Comparison of ENCODE assay signal across 25 cellular contexts in the genomic region with DNA sequence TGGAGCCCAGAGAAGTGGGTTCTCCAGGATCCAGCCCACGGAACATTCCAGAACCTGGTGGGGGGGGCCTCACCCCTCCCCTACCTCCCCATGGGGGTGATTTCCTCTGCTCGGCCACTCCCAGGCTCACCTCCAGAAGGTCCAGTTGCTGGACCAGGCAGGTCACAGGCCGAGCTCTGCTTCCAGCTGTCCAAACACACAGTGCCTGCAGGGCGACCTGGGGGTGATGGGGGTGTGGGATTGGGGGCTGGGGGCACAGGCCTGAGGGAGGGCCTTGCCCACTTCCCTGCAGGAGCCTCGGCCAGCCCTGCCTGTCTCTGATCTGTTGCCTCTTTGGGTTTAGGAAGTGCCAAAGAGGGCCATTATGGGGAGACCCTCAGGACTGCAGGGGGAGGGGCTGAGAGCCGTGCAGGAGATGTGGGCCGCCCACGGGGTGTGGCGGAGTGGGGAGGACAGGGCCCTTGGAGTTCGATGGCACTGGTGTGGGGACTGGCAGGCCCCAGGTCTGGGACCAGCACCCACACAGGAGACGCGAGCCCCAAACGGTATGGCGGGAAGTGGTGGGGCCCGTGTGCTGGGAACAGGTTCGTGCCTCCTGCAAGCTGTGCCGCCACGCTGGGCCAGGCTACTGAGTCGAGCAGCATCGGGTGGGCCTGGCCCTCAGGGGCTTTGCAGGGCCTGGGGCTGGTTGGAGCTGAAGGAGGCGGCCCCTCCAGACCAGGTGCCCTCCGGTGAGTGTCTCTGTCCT. TPM values are rescaled to one million over a fixed set of nuclear protein-coding genes. Genes with fewer than 3 reads are reported as not detected.
A peak's percentile ranks its signal among the peaks of the same experiment; 100 is the strongest.
DNase-seq lines count a peak whose midpoint lies in the region; ATAC-seq, FAIRE-seq and TF ChIP-seq lines count a peak whose summit lies in the region.
"Had no signal": no experiment of that assay in that cellular context is flagged by ENCODE, and none has a peak within 500 bp of the region (broad histone marks: within the 10 kb centered on the region; RNA-seq: fewer than 3 reads in every experiment).

No MANE protein-coding gene starts in this region.

- no peak overlapping the region for H3K27ac Mint-ChIP-seq in activated naive CD8-positive, alpha-beta T cell treated with anti-CD3 and anti-CD28 coated beads, Interleukin-2, amount 10 ng/mL, durations not matched to agents 7 days and 5 days
- no peak overlapping the region for H3K27ac Mint-ChIP-seq in activated naive CD8-positive, alpha-beta T cell treated with anti-CD3 and anti-CD28 coated beads for 36 hours
- H3K27ac Mint-ChIP-seq in mesothelial cell of epicardium = peak overlapping the region; percentile 47
- H3K27ac Mint-ChIP-seq: activated CD8-positive, alpha-beta T cell treated with anti-CD3 and anti-CD28 coated beads for 36 hours; progenitor cell of endocrine pancreas had no signal

- H3K27ac ChIP-seq in GM12878 (ENCODE audit: control insufficient read depth, insufficient read depth) (no peak overlapping the region), transverse colon (peak overlapping the region in 3 of 4 donors; percentile 7 to 55 (median 8)), SJCRH30 (no peak overlapping the region)
- H3K27ac ChIP-seq: esophagus squamous epithelium, gastrocnemius medialis had no signal

- no peak for FAIRE-seq in GM12878 (lab: Jason Lieb, UNC)
- FAIRE-seq: bronchial epithelial cell had no signal

- H3K4me3 ChIP-seq in GM12878 = no peak overlapping the region
- no peak overlapping the region for H3K4me3 ChIP-seq in transverse colon
- no peak overlapping the region for H3K4me3 ChIP-seq in SJCRH30
- H3K4me3 ChIP-seq: esophagus squamous epithelium, gastrocnemius medialis, upper lobe of left lung had no signal

- DNase-seq in activated naive CD8-positive, alpha-beta T cell treated with anti-CD3 and anti-CD28 coated beads, Interleukin-2, amount 10 ng/mL, durations not matched to agents 7 days and 5 days = no peak
- no peak for DNase-seq in activated naive CD8-positive, alpha-beta T cell treated with anti-CD3 and anti-CD28 coated beads for 36 hours
- no peak for DNase-seq in GM12878 (ENCODE audit: low read depth, low spot score)
- peak in 1 of 2 experiments; percentile 17 for DNase-seq in mesothelial cell of epicardium (ENCODE audit: low spot score in 2 of 2, unreplicated experiment in 2 of 2)
- DNase-seq in transverse colon = no peak
- no peak for DNase-seq in SJCRH30
- no peak for DNase-seq in NCI-H1436 (lab: John Stamatoyannopoulos, UW)
- no peak for DNase-seq in omental fat pad (ENCODE audit: low spot score)
- DNase-seq: activated CD8-positive, alpha-beta T cell treated with anti-CD3 and anti-CD28 coated beads for 36 hours; activated gamma-delta T cell; CD8-positive, alpha-beta memory T cell; cortex of kidney; esophagus squamous epithelium; gastrocnemius medialis; GDM1; hippocampal formation; left ventricle myocardium superior; NCI-H2081 treated with DMSO at 0.1 percent for 48 hours; NCI-H446; OCI-M1; stimulated activated CD4-positive, alpha-beta T cell treated with anti-CD3 and anti-CD28 coated beads, Interleukin-15, amount 100 ng/mL, for 24 hours; T1000 had no signal

- CTCF ChIA-PET in GM12878 (lab: Yijun Ruan, JAX) = interaction anchor here (1.0 to 1.7 kb wide), 2 partner anchors 45 to 78 kb away, joined by 3 read pairs; no protein-coding TSS in a partner anchor

- H3K9ac ChIP-seq in GM12878 (ENCODE audit: control insufficient read depth, insufficient read depth, low read length) = no peak overlapping the region

- H3K4me1 Mint-ChIP-seq in activated naive CD8-positive, alpha-beta T cell treated with anti-CD3 and anti-CD28 coated beads, Interleukin-2, amount 10 ng/mL, durations not matched to agents 7 days and 5 days = peaks cover 11% of the 10 kb centered on the region
- no peaks in the 10 kb centered on the region for H3K4me1 Mint-ChIP-seq in activated naive CD8-positive, alpha-beta T cell treated with anti-CD3 and anti-CD28 coated beads for 36 hours
- peaks cover 27% of the 10 kb centered on the region for H3K4me1 Mint-ChIP-seq in mesothelial cell of epicardium

- RAD21 ChIA-PET in GM12878 (lab: Charles Lee; ENCODE audit: unreplicated experiment) = interaction anchor here (2.3 kb wide), 1 partner anchor 78 kb away, joined by 7 read pairs; no protein-coding TSS in a partner anchor

- SMC1A ChIA-PET in GM12878 (lab: Charles Lee; ENCODE audit: uncharacterized antibody, unreplicated experiment) = interaction anchor here (1.0 to 1.1 kb wide), 2 partner anchors 65 to 79 kb away, joined by 3 read pairs; no protein-coding TSS in a partner anchor

- TF ChIP-seq RAD21 in GM12878 (IDR thresholded peaks at IDR 0.05; ENCODE audit: insufficient read depth, low read depth, low read length) = no peak

- in situ Hi-C loops in GM12878 (cut with MboI) = no loop called here
- in situ Hi-C loops in transverse colon (cut with MboI; ENCODE audit: low pct_ligation_motif_present in 1 of 4, low pct_unique_long_range_greater_than_20kb in 1 of 4, low sequenced_read_pairs in 3 of 4) = loop anchor here in 1 of 4 donors (5.0 kb wide), 1 partner anchor 125 kb away; no protein-coding TSS in a partner anchor

- no peak overlapping the region for H3K4me3 Mint-ChIP-seq in activated naive CD8-positive, alpha-beta T cell treated with anti-CD3 and anti-CD28 coated beads, Interleukin-2, amount 10 ng/mL, durations not matched to agents 7 days and 5 days
- no peak overlapping the region for H3K4me3 Mint-ChIP-seq in activated naive CD8-positive, alpha-beta T cell treated with anti-CD3 and anti-CD28 coated beads for 36 hours
- no peak overlapping the region for H3K4me3 Mint-ChIP-seq in mesothelial cell of epicardium
- H3K4me3 Mint-ChIP-seq: activated CD8-positive, alpha-beta T cell treated with anti-CD3 and anti-CD28 coated beads for 36 hours had no signal

- POLR2A ChIA-PET in activated naive CD8-positive, alpha-beta T cell treated with anti-CD3 and anti-CD28 coated beads, Interleukin-2, amount 10 ng/mL, durations not matched to agents 7 days and 5 days (lab: Charles Lee) = no interaction called here
- POLR2A ChIA-PET in GM12878 (lab: Charles Lee) = interaction anchor here (0.9 kb wide), 1 partner anchor 59 kb away, joined by 3 read pairs; no protein-coding TSS in a partner anchor

- H3K9me3 Mint-ChIP-seq in activated naive CD8-positive, alpha-beta T cell treated with anti-CD3 and anti-CD28 coated beads, Interleukin-2, amount 10 ng/mL, durations not matched to agents 7 days and 5 days = no peaks in the 10 kb centered on the region
- H3K9me3 Mint-ChIP-seq in activated naive CD8-positive, alpha-beta T cell treated with anti-CD3 and anti-CD28 coated beads for 36 hours = no peaks in the 10 kb centered on the region
- no peaks in the 10 kb centered on the region for H3K9me3 Mint-ChIP-seq in mesothelial cell of epicardium
- H3K9me3 Mint-ChIP-seq: activated CD8-positive, alpha-beta T cell treated with anti-CD3 and anti-CD28 coated beads for 36 hours; CD8-positive, alpha-beta memory T cell had no signal

- peaks cover 22% of the 10 kb centered on the region for H3K4me1 ChIP-seq in GM12878 (ENCODE audit: control insufficient read depth, insufficient read depth, low read length)
- H3K4me1 ChIP-seq in transverse colon = peaks cover 3 to 53% (median 32%) of the 10 kb centered on the region in 4 donors
- H3K4me1 ChIP-seq in SJCRH30 = peaks cover 28% of the 10 kb centered on the region
- H3K4me1 ChIP-seq: gastrocnemius medialis had no signal

- H3K36me3 Mint-ChIP-seq in activated naive CD8-positive, alpha-beta T cell treated with anti-CD3 and anti-CD28 coated beads, Interleukin-2, amount 10 ng/mL, durations not matched to agents 7 days and 5 days = no peaks in the 10 kb centered on the region
- no peaks in the 10 kb centered on the region for H3K36me3 Mint-ChIP-seq in activated naive CD8-positive, alpha-beta T cell treated with anti-CD3 and anti-CD28 coated beads for 36 hours
- no peaks in the 10 kb centered on the region for H3K36me3 Mint-ChIP-seq in mesothelial cell of epicardium
- H3K36me3 Mint-ChIP-seq: CD8-positive, alpha-beta memory T cell had no signal

- TF ChIP-seq POLR2A in GM12878 (IDR thresholded peaks at IDR 0.05; ENCODE audit: low read depth, low read length) (no peak), transverse colon (IDR thresholded peaks at IDR 0.05) (no peak)

- peak; percentile 14 for ATAC-seq in activated naive CD8-positive, alpha-beta T cell treated with anti-CD3 and anti-CD28 coated beads, Interleukin-2, amount 10 ng/mL, durations not matched to agents 7 days and 5 days (ENCODE audit: low read depth)
- ATAC-seq in GM12878 = no peak
- ATAC-seq in omental fat pad (ENCODE audit: low FRiP score) = no peak
- ATAC-seq: activated CD8-positive, alpha-beta T cell treated with anti-CD3 and anti-CD28 coated beads for 36 hours; gastrocnemius medialis; left ventricle myocardium superior had no signal

- no peak for TF ChIP-seq EP300 in GM12878 (IDR thresholded peaks at IDR 0.05; ENCODE audit: borderline replicate concordance in 1 of 2, control insufficient read depth in 1 of 2, low read depth in 2 of 2, low read length in 2 of 2)
- TF ChIP-seq EP300 in transverse colon (IDR thresholded peaks at IDR 0.05; ENCODE audit: low read depth) = no peak

- no peaks in the 10 kb centered on the region for H3K79me2 ChIP-seq in GM12878 (ENCODE audit: control insufficient read depth, insufficient read depth, low read length)

- TF ChIP-seq CTCF in GM12878 (IDR thresholded peaks at IDR 0.05 in 2 of 3, conservative IDR thresholded peaks at IDR 0.05 in 1 of 3; ENCODE audit: control insufficient read depth in 2 of 3, extremely low read depth in 1 of 3, insufficient read depth in 1 of 3, low read depth in 3 of 3, low read length in 3 of 3) = no peak
- no peak for TF ChIP-seq CTCF in mesothelial cell of epicardium (IDR thresholded peaks at IDR 0.05; ENCODE audit: unreplicated experiment)
- no peak for TF ChIP-seq CTCF in transverse colon (IDR thresholded peaks at IDR 0.05)
- no peak for TF ChIP-seq CTCF in omental fat pad (IDR thresholded peaks at IDR 0.05)

- H3K9me3 ChIP-seq in GM12878 (replicated peaks; ENCODE audit: control insufficient read depth, insufficient read depth, low read length) (no peaks in the 10 kb centered on the region), transverse colon (no peaks in the 10 kb centered on the region), SJCRH30 (replicated peaks) (no peaks in the 10 kb centered on the region)
- H3K9me3 ChIP-seq: esophagus squamous epithelium, gastrocnemius medialis, upper lobe of left lung had no signal

- BruUV-seq in GM12878 (replicated peaks; lab: Mats Ljungman, UMichigan) = no TSS peak

- H3K27me3 ChIP-seq in GM12878 (replicated peaks in 1 of 2; ENCODE audit: control insufficient read depth in 2 of 2, insufficient read depth in 2 of 2, low read length in 1 of 2) (no peaks in the 10 kb centered on the region), transverse colon (no peaks in the 10 kb centered on the region), SJCRH30 (peaks cover 83% of the 10 kb centered on the region)
- H3K27me3 ChIP-seq: gastrocnemius medialis, upper lobe of left lung had no signal

- H4K20me1 ChIP-seq in GM12878 (ENCODE audit: control insufficient read depth, insufficient read depth) = no peaks in the 10 kb centered on the region

- H3K27me3 Mint-ChIP-seq in activated naive CD8-positive, alpha-beta T cell treated with anti-CD3 and anti-CD28 coated beads, Interleukin-2, amount 10 ng/mL, durations not matched to agents 7 days and 5 days = no peaks in the 10 kb centered on the region
- no peaks in the 10 kb centered on the region for H3K27me3 Mint-ChIP-seq in activated naive CD8-positive, alpha-beta T cell treated with anti-CD3 and anti-CD28 coated beads for 36 hours
- H3K27me3 Mint-ChIP-seq in mesothelial cell of epicardium (ENCODE audit: low read depth) = no peaks in the 10 kb centered on the region
- H3K27me3 Mint-ChIP-seq: activated CD8-positive, alpha-beta T cell treated with anti-CD3 and anti-CD28 coated beads for 36 hours had no signal

- intact Hi-C loops in GM12878 (cut with micrococcal nuclease; ENCODE audit: unreplicated experiment) (no loop called here), transverse colon (cut with DNase I; ENCODE audit: low total_unique reads) (no loop called here)

- H2AFZ ChIP-seq in GM12878 (ENCODE audit: control insufficient read depth, low read depth, low read length) = no peak overlapping the region

- H3K4me2 ChIP-seq in GM12878 (ENCODE audit: control insufficient read depth, insufficient read depth) = no peak overlapping the region

- 46% methylated on average over 21 of the region's 22 CpGs for WGBS in GM12878 (ENCODE audit: insufficient coverage, insufficient replicate concordance, low lambda C conversion rate, missing lambda C conversion rate)
- 80% methylated on average over 19 of the region's 22 CpGs; no CpG with 5 or more reads in 1 of the 2 donors for WGBS in transverse colon (ENCODE audit: low coverage in 1 of 2), 2 donors

- no peaks in the 10 kb centered on the region for H3K36me3 ChIP-seq in GM12878 (ENCODE audit: control insufficient read depth in 2 of 2, insufficient read depth in 2 of 2, low read length in 1 of 2)
- H3K36me3 ChIP-seq in transverse colon = no peaks in the 10 kb centered on the region
- no peaks in the 10 kb centered on the region for H3K36me3 ChIP-seq in SJCRH30
- H3K36me3 ChIP-seq: esophagus squamous epithelium, gastrocnemius medialis, upper lobe of left lung had no signal

RNA-seq across cellular contexts. Expression of gene EGFL7, which starts 45.6 kb away (rescaled TPM):
- 1 to 10 TPM in 1 of 2 experiments, under 1 TPM in 1; 1.00 to 1.1 TPM for total RNA-seq in activated naive CD8-positive, alpha-beta T cell treated with anti-CD3 and anti-CD28 coated beads, Interleukin-2, amount 10 ng/mL, durations not matched to agents 7 days and 5 days
- total RNA-seq in activated naive CD8-positive, alpha-beta T cell treated with anti-CD3 and anti-CD28 coated beads for 36 hours = 1 to 10 TPM in 1 of 2 experiments, under 1 TPM in 1; 0.94 to 1.2 TPM
- total RNA-seq in GM12878 (2013; cell fraction: nucleolus; rRNA removed) = not detected in 2 replicates
- 0.06 and 0.16 TPM in 2 replicates for total RNA-seq in GM12878 (2014; rRNA removed)
- not detected in 2 replicates for total RNA-seq in GM12878 (2014; rRNA removed; fragmentation: Illumina TruSeq; extraction: Trizol)
- total RNA-seq in GM12878 (2021) = 0.46 and 0.64 TPM in 2 replicates
- polyA plus RNA-seq in GM12878 (2011; ENCODE audit: low read depth) = not detected
- 0.06 and 0.11 TPM in 2 replicates for polyA plus RNA-seq in GM12878 (2011; rRNA removed)
- polyA plus RNA-seq in GM12878 (2011; cell fraction: cytosol; rRNA removed) = 0.20 and 0.30 TPM in 2 replicates
- polyA plus RNA-seq in GM12878 (2011; cell fraction: nucleus; rRNA removed) = 0.41 and 0.51 TPM in 2 replicates
- 0.16 and 0.39 TPM in 2 replicates for polyA plus RNA-seq in GM12878 (2012)
- polyA plus RNA-seq in GM12878 (2014; fragmentation: Illumina TruSeq; extraction: Trizol) = not detected in 2 replicates
- not detected for polyA plus RNA-seq in GM12878 (2014; fragmentation: Nextera tagmentation; extraction: Ambion mirVana)
- polyA plus RNA-seq in GM12878 (2014; rRNA removed) = 0.27 TPM in 1 of 2 replicates, not detected in the other
- polyA plus RNA-seq in GM12878 (2016; fragmentation: Nextera tagmentation; extraction: Ambion mirVana) = under 1 TPM in 1 of 2 experiments, not detected in 1; 0.19 TPM
- polyA minus RNA-seq in GM12878 (2011; rRNA and poly(A)+ RNA removed) = 0.36 TPM in 1 of 2 replicates, not detected in the other
- polyA minus RNA-seq in GM12878 (2011; cell fraction: cytosol; rRNA and poly(A)+ RNA removed) = 0.94 and 1.2 TPM in 2 replicates
- polyA minus RNA-seq in GM12878 (2011; cell fraction: nucleus; rRNA and poly(A)+ RNA removed) = 0.96 TPM in 1 of 2 replicates, not detected in the other
- 35.6 to 39.3 TPM (median 38.2 TPM) in 3 replicates for total RNA-seq in mesothelial cell of epicardium
- total RNA-seq in transverse colon = 10 to 100 TPM; 12.3 to 64.7 (median 33.6) TPM
- 0.71 and 0.81 TPM in 2 replicates for total RNA-seq in SJCRH30 (2014; rRNA removed; shearing (Covaris generic))
- total RNA-seq in omental fat pad = 100 to 1,000 TPM in 3 of 4 donors, 10 to 100 TPM in 1; 50.6 to 274 (median 145) TPM

Comparison
In these comparisons a context has a peak if more than half of its experiments do, and no peak if none do; other contexts are left out.
1. H3K27ac ChIP-seq: peak in transverse colon (3 of 4); none in GM12878 (single experiment) and SJCRH30 (single experiment).